ENCODE assay signal across 9 cellular contexts in the genomic region with DNA sequence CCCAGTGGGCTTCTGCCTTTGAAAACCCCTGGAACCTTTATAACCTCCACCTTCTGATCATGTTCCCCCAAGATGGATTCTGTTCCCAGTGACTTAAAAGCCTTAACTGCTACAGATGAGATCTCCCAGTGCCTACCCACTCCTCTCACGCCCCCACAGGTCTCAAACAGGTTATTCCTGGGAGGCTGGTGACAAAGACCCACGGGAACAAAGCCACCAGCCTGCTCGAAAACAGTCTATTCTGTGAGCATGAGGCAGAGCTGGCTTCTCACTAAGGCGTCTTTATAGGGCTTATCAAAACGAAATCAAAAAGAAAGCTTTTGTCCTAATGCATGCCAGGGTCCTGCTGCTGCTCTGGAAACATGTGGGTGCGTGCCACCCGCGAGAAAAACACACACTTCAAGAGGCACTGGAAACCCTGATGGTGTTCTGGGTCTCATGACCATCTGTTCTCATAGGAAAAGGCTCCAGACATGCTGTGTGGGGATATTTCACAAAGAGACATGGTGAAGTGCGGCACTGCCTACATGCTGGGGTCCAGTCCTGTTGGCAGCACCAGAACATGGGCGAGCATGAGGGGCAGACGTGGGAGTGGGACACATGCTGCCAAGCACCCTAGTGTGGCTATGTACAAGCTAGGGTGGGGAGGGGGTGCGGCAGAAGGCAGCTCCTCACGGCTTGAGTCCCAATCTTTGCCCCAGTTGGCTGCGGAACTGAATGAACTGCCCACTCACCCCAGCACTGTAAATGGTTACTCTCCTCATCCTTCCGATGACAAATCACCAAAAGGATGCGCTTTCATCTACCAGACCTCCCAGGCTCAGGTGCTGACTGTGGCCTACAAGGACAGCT. TPM values are rescaled to one million over a fixed set of nuclear protein-coding genes. Genes with fewer than 3 reads are reported as not detected.
A peak's percentile ranks its signal among the peaks of the same experiment; 100 is the strongest.
DNase-seq lines count a peak whose midpoint lies in the region; ATAC-seq and TF ChIP-seq lines count a peak whose summit lies in the region.
"Had no signal": no experiment of that assay in that cellular context is flagged by ENCODE, and none has a peak within 500 bp of the region (broad histone marks: within the 10 kb centered on the region; RNA-seq: fewer than 3 reads in every experiment).

No MANE protein-coding gene starts in this region.

- no peaks in the 10 kb centered on the region for H3K27me3 ChIP-seq in prostate gland (replicated peaks; ENCODE audit: insufficient read depth)
- no peaks in the 10 kb centered on the region for H3K27me3 ChIP-seq in foreskin keratinocyte

- no peak for TF ChIP-seq CTCF in GM12864 (IDR thresholded peaks at IDR 0.05; ENCODE audit: low read depth, low read length, missing control alignments)
- TF ChIP-seq CTCF in epithelial cell of esophagus (IDR thresholded peaks at IDR 0.05; ENCODE audit: insufficient read depth, low read depth, low read length, missing control alignments) = no peak
- no peak for TF ChIP-seq CTCF in prostate gland (IDR thresholded peaks at IDR 0.05)
- TF ChIP-seq CTCF in GM13976 (IDR thresholded peaks at IDR 0.05; ENCODE audit: borderline replicate concordance, control extremely low read depth, extremely low read depth, insufficient read depth, missing control alignments) = no peak
- no peak for TF ChIP-seq CTCF in foreskin keratinocyte (conservative IDR thresholded peaks at IDR 0.05)

- no peak overlapping the region for H3K9ac ChIP-seq in SK-N-MC (ENCODE audit: insufficient read length)

- no peak for TF ChIP-seq POLR2A in prostate gland (IDR thresholded peaks at IDR 0.05)

- in situ Hi-C loops in GM13976 (cut with MboI; ENCODE audit: low sequenced_read_pairs, unreplicated experiment) = no loop called here

- H3K4me1 ChIP-seq in prostate gland (replicated peaks) (peaks cover 17% of the 10 kb centered on the region), foreskin keratinocyte (peaks cover 30% of the 10 kb centered on the region)

- H3K9me3 ChIP-seq in SK-N-MC (ENCODE audit: low read depth, low read length) (no peaks in the 10 kb centered on the region), prostate gland (no peaks in the 10 kb centered on the region)

- ATAC-seq in sciatic nerve = no peak
- ATAC-seq in foreskin keratinocyte = no peak
- ATAC-seq: activated CD4-positive, CD25-positive, alpha-beta regulatory T cell treated with anti-CD3 and anti-CD28 coated beads, Interleukin-2, amount 50 U/mL, for 24 hours had no signal

- H3K4me3 ChIP-seq in GM12864 (ENCODE audit: low read depth, low read length) (peak overlapping the region; percentile 91), SK-N-MC (peak overlapping the region; percentile 93), epithelial cell of esophagus (ENCODE audit: low read length) (peak overlapping the region; percentile 65), prostate gland (peak overlapping the region; percentile 0 to 96)

- intact Hi-C loops in prostate gland (cut with DNase I) (loop anchor here (5.0 kb wide), 2 partner anchors 63 to 77 kb away; partner anchors contain the start of genes NSFL1C and SDCBP2), sciatic nerve (cut with DNase I) (loop anchor here (5.0 kb wide), 1 partner anchor 63 kb away; the partner anchor contains the start of gene SDCBP2)

- no peak for DNase-seq in GM12864 (ENCODE audit: low read depth)
- DNase-seq in SK-N-MC (ENCODE audit: low read depth, low spot score) = no peak
- no peak for DNase-seq in epithelial cell of esophagus (ENCODE audit: low read depth)
- no peak for DNase-seq in prostate gland (ENCODE audit: low spot score)
- no peak for DNase-seq in sciatic nerve (ENCODE audit: low spot score)
- no peak for DNase-seq in stimulated activated CD4-positive, alpha-beta T cell treated with anti-CD3 and anti-CD28 coated beads, Interleukin-1b, Interleukin-23, amount 100 ng/mL, for 48 hours
- no peak for DNase-seq in GM13976 (ENCODE audit: low spot score)
- no peak for DNase-seq in foreskin keratinocyte

- H3K36me3 ChIP-seq in SK-N-MC (ENCODE audit: insufficient read depth, low read length) = peaks cover 5% of the 10 kb centered on the region; the same call in 1 of the 2 replicates
- H3K36me3 ChIP-seq in prostate gland = no peaks in the 10 kb centered on the region

- H3K27ac ChIP-seq in SK-N-MC (no peak overlapping the region), prostate gland (peak overlapping the region; percentile 7 to 80), foreskin keratinocyte (no peak overlapping the region)

- 49% methylated on average over 16 of the region's 16 CpGs for WGBS in prostate gland

RNA-seq across cellular contexts. Expression of gene FKBP1A, which starts 2.1 kb away (rescaled TPM):
- total RNA-seq in prostate gland (100 to 1,000 TPM; 103 to 161 TPM), sciatic nerve (242 TPM), foreskin keratinocyte (316 and 364 TPM in 2 replicates)
- 526 and 553 TPM in 2 replicates for polyA plus RNA-seq in foreskin keratinocyte

Comparison
In these comparisons a context has a peak if more than half of its experiments do, and no peak if none do; other contexts are left out.
1. H3K27ac ChIP-seq: peak in prostate gland (2 of 2); none in SK-N-MC (single experiment) and foreskin keratinocyte (single experiment).
2. Peak in every context shown above with its lines, with median percentiles within 50 percentile points of each other: H3K4me3 ChIP-seq.